In genomic region chr12:52054838-52055741, GRCh38 we compare ENCODE assay signal across 23 cellular contexts. TPM values are rescaled to one million over a fixed set of nuclear protein-coding genes. Genes with fewer than 3 reads are reported as not detected.
DNase-seq lines count a peak whose midpoint lies in the region; ATAC-seq and TF ChIP-seq lines count a peak whose summit lies in the region.
"Had no signal": no experiment of that assay in that cellular context is flagged by ENCODE, and none has a peak within 500 bp of the region (broad histone marks: within the 10 kb centered on the region; RNA-seq: fewer than 3 reads in every experiment).

No MANE protein-coding gene starts in this region.

- peak overlapping the region; percentile 59 for H3K27ac Mint-ChIP-seq in stimulated activated naive B cell treated with anti-CD40 and anti-IgM and Interleukin-4, amounts not matched to agents 10 μg/mL and 1 μg/mL and 100 μg/mL, for 72 hours
- H3K27ac Mint-ChIP-seq: activated B cell treated with CpG ODN at 0.5 μM for 24 hours; T-helper 2 cell treated with Interferon-gamma antibody and Interleukin-4, amounts not matched to agents 5 μg/mL and 100 μg/mL, for 36 hours had no signal

- TF ChIP-seq CTCF in RWPE1 (conservative IDR thresholded peaks at IDR 0.05; ENCODE audit: low read depth) (no peak), fibroblast of the aortic adventitia (IDR thresholded peaks at IDR 0.05; ENCODE audit: insufficient read depth, low read length) (no peak)

- POLR2A ChIA-PET in RWPE1 (lab: Yijun Ruan, JAX; ENCODE audit: low non-redundant PET): no interaction called here

- 0 out of 2 replicates have a peak overlapping the region, but pooled peaks have one; percentile 4 for H3K27ac ChIP-seq in RWPE1
- H3K27ac ChIP-seq: brain microvascular endothelial cell, parathyroid adenoma had no signal

- no peaks in the 10 kb centered on the region for H3K27me3 Mint-ChIP-seq in stimulated activated naive B cell treated with anti-CD40 and anti-IgM and Interleukin-4, amounts not matched to agents 10 μg/mL and 1 μg/mL and 100 μg/mL, for 72 hours
- H3K27me3 Mint-ChIP-seq: activated B cell treated with CpG ODN at 0.5 μM for 24 hours; activated naive CD8-positive, alpha-beta T cell treated with anti-CD3 and anti-CD28 coated beads, Interleukin-2, amount 10 ng/mL, durations not matched to agents 7 days and 5 days; naive B cell had no signal

- CTCF ChIA-PET in RWPE1 (lab: Yijun Ruan, JAX): interaction anchor here (0.6 to 1.0 kb wide), 4 partner anchors 25 to 30 kb away, joined by 3 to 12 read pairs (median 4); no protein-coding TSS in a partner anchor

- no peaks in the 10 kb centered on the region for H3K9me3 Mint-ChIP-seq in stimulated activated naive B cell treated with anti-CD40 and anti-IgM and Interleukin-4, amounts not matched to agents 10 μg/mL and 1 μg/mL and 100 μg/mL, for 72 hours
- H3K9me3 Mint-ChIP-seq: activated B cell treated with CpG ODN at 0.5 μM for 24 hours; activated naive CD8-positive, alpha-beta T cell treated with anti-CD3 and anti-CD28 coated beads, Interleukin-2, amount 10 ng/mL, durations not matched to agents 7 days and 5 days; naive B cell; T-helper 2 cell treated with Interferon-gamma antibody and Interleukin-4, amounts not matched to agents 5 μg/mL and 100 μg/mL, for 36 hours had no signal

- H3K4me1 Mint-ChIP-seq in stimulated activated naive B cell treated with anti-CD40 and anti-IgM and Interleukin-4, amounts not matched to agents 10 μg/mL and 1 μg/mL and 100 μg/mL, for 72 hours: peaks cover 35 to 51% of the 10 kb centered on the region in 2 donors

- H3K36me3 Mint-ChIP-seq in stimulated activated naive B cell treated with anti-CD40 and anti-IgM and Interleukin-4, amounts not matched to agents 10 μg/mL and 1 μg/mL and 100 μg/mL, for 72 hours: peaks cover 35 to 49% of the 10 kb centered on the region in 2 donors
- H3K36me3 Mint-ChIP-seq: naive B cell had no signal

- no peak overlapping the region for H3K4me3 ChIP-seq in fibroblast of the aortic adventitia (ENCODE audit: low read depth, low read length)
- H3K4me3 ChIP-seq: testis had no signal

- no peak for ATAC-seq in stimulated activated naive B cell treated with anti-CD40 and anti-IgM and Interleukin-4, amounts not matched to agents 10 μg/mL and 1 μg/mL and 100 μg/mL, for 72 hours (replicated peaks)
- no peak for ATAC-seq in HG02840 (IDR thresholded peaks at IDR 0.05; ENCODE audit: low FRiP score, unreplicated experiment)
- ATAC-seq: PC-3 had no signal

- DNase-seq in activated T-cell treated with anti-CD3 and anti-CD28 coated beads for 1 hour (ENCODE audit: low read depth): peak; percentile 40
- no peak for DNase-seq in activated T-cell treated with anti-CD3 and anti-CD28 coated beads, Interleukin-2, amount 50 U/mL, for 48 hours
- no peak for DNase-seq in RWPE1 (ENCODE audit: low spot score)
- DNase-seq in fibroblast of the aortic adventitia (ENCODE audit: low read depth): peak; percentile 59
- DNase-seq in stimulated activated naive B cell treated with anti-CD40 and anti-IgM and Interleukin-4, amounts not matched to agents 10 μg/mL and 1 μg/mL and 100 μg/mL, for 72 hours: no peak
- no peak for DNase-seq in HT-29 (ENCODE audit: low spot score)
- DNase-seq in KG1 (lab: John Stamatoyannopoulos, UW): no peak
- DNase-seq: activated B cell treated with CpG ODN at 0.5 μM for 24 hours; activated naive CD8-positive, alpha-beta T cell treated with anti-CD3 and anti-CD28 coated beads, Interleukin-2, amount 10 ng/mL, durations not matched to agents 7 days and 5 days; brain microvascular endothelial cell; DMS153; naive B cell; NCI-H1417; NCI-H69; PC-3; small intestine; stimulated activated CD4-positive, alpha-beta T cell treated with anti-CD3 and anti-CD28 coated beads, Interleukin-4, amount 100 ng/mL, for 4 hours; testis had no signal

- H3K4me3 Mint-ChIP-seq in stimulated activated naive B cell treated with anti-CD40 and anti-IgM and Interleukin-4, amounts not matched to agents 10 μg/mL and 1 μg/mL and 100 μg/mL, for 72 hours: no peak overlapping the region
- H3K4me3 Mint-ChIP-seq: activated B cell treated with CpG ODN at 0.5 μM for 24 hours; activated naive CD8-positive, alpha-beta T cell treated with anti-CD3 and anti-CD28 coated beads, Interleukin-2, amount 10 ng/mL, durations not matched to agents 7 days and 5 days; T-helper 2 cell treated with Interferon-gamma antibody and Interleukin-4, amounts not matched to agents 5 μg/mL and 100 μg/mL, for 36 hours had no signal

RNA-seq across cellular contexts. Expression of gene NR4A1, which starts 3.8 kb away (rescaled TPM):
- 0.82 and 3.9 TPM in 2 replicates for total RNA-seq in fibroblast of the aortic adventitia (ENCODE audit: low replicate concordance)
- 49.6 and 61.2 TPM in 2 replicates for total RNA-seq in HT-29 (2014; rRNA removed; shearing (Covaris generic))

RNA-seq across cellular contexts. Expression of gene ATG101, which starts 14.7 kb away (rescaled TPM):
- 41.1 and 89.2 TPM in 2 replicates for total RNA-seq in fibroblast of the aortic adventitia (ENCODE audit: low replicate concordance)
- total RNA-seq in HT-29 (2014; rRNA removed; shearing (Covaris generic)): 105 and 114 TPM in 2 replicates

RNA-seq across cellular contexts. Expression of gene SMIM41, which starts 24.4 kb away (rescaled TPM):
- total RNA-seq in fibroblast of the aortic adventitia (ENCODE audit: low replicate concordance): 0.27 and 0.98 TPM in 2 replicates
- total RNA-seq in HT-29 (2014; rRNA removed; shearing (Covaris generic)): not detected in 2 replicates
- total RNA-seq: activated B cell treated with CpG ODN at 0.5 μM for 24 hours; activated naive CD8-positive, alpha-beta T cell treated with anti-CD3 and anti-CD28 coated beads, Interleukin-2, amount 10 ng/mL, durations not matched to agents 7 days and 5 days; LHCN-M2; lung microvascular endothelial cell; PC-3 had no signal

RNA-seq across cellular contexts. Expression of gene TAMALIN, which starts 48.3 kb away (rescaled TPM):
- total RNA-seq in fibroblast of the aortic adventitia (ENCODE audit: low replicate concordance): 7.3 TPM in 2 replicates
- total RNA-seq in HT-29 (2014; rRNA removed; shearing (Covaris generic)): 0.05 TPM in 1 of 2 replicates, not detected in the other

Comparison
In these comparisons a context has a peak if more than half of its experiments do, and no peak if none do; other contexts are left out.
1. DNase-seq: peak in activated T-cell treated with anti-CD3 and anti-CD28 coated beads for 1 hour (single experiment) and fibroblast of the aortic adventitia (single experiment); none in activated T-cell treated with anti-CD3 and anti-CD28 coated beads, Interleukin-2, amount 50 U/mL, for 48 hours (0 of 2), RWPE1 (single experiment), stimulated activated naive B cell treated with anti-CD40 and anti-IgM and Interleukin-4, amounts not matched to agents 10 μg/mL and 1 μg/mL and 100 μg/mL, for 72 hours (single experiment), HT-29 (single experiment) and KG1 (single experiment).
2. RNA of gene NR4A1, which starts 3.8 kb away (total RNA-seq): 49.6 to 61.2 TPM in HT-29; 0.82 to 3.9 TPM in fibroblast of the aortic adventitia; every median in the first group is over 10 times any median in the second.